ENCODE assay signal across 8 cellular contexts in the genomic region with DNA sequence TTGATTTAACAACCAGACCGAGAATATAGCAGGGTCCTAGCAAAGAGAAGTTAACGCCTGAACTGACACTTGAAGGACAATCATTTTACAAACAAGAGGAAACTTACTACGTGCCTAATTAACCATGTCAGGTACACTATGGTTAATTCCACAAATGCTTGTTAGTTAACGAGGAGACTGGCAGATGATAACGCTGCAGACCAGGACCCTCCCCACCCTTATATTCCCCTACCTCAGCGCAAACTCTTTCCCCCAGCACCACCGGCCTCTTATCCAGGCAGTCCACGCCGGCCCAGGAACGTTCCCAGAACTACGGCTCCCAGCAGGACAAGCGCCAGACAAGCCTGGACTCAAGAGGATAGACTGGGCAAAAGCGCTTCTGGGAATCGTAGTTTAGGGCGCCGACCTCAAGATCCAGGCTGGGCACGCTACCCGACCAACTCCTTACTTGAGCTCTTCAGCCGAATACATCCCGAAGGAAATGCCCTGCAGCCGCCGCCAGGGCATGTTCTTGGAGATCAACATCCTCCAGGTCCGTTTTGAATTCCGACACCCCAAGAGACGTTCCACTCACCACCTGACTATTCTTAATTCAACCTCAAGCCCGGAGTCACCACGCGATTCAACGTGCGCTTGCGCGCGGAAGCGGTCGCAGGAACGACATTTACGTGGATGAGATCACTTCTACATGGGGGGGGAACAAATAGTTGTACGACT. TPM values are rescaled to one million over a fixed set of nuclear protein-coding genes. Genes with fewer than 3 reads are reported as not detected.
A peak's percentile ranks its signal among the peaks of the same experiment; 100 is the strongest.
DNase-seq lines count a peak whose midpoint lies in the region; ATAC-seq and TF ChIP-seq lines count a peak whose summit lies in the region.

A gene (minus strand): TSS at position 635 of the 717 bp plus-strand sequence. CDS start 110 bp downstream, at position 525.

- H3K9me3 Mint-ChIP-seq in activated naive CD8-positive, alpha-beta T cell treated with anti-CD3 and anti-CD28 coated beads for 36 hours, result peaks cover 3% of the 10 kb centered on the region

- intact Hi-C loops in Right ventricle myocardium inferior (cut with DNase I) (loop anchor here (10.0 kb wide), 1 partner anchor 471 kb away; no protein-coding TSS in a partner anchor), ovary (cut with DNase I) (no loop called here)

- H3K4me3 ChIP-seq in GM08714 (ENCODE audit: low read length) (peak within 1 kb of the TSS; percentile 83), SU-DHL-6 (ENCODE audit: insufficient read depth, low read length, poor library complexity, severe bottlenecking) (peak within 1 kb of the TSS; percentile 97), ovary (peak within 1 kb of the TSS; percentile 92), thymus (ENCODE audit: low read length) (peak within 1 kb of the TSS; percentile 64)

- H3K4me1 ChIP-seq in ovary (ENCODE audit: insufficient read depth) (peaks cover 4% of the 10 kb centered on the region), thymus (ENCODE audit: control insufficient read depth, insufficient read depth, low read length) (no peaks in the 10 kb centered on the region)

- DNase-seq in NCI-H1105 (lab: John Stamatoyannopoulos, UW), result peak; percentile 84
- DNase-seq in activated naive CD8-positive, alpha-beta T cell treated with anti-CD3 and anti-CD28 coated beads for 36 hours, result peak; percentile 82
- peak; percentile 92 for DNase-seq in Right ventricle myocardium inferior (ENCODE audit: missing footprints)
- DNase-seq in ovary, result peak; percentile 86 to 91 (median 87)

- peak within 1 kb of the TSS; percentile 91 for H3K9ac ChIP-seq in SU-DHL-6 (ENCODE audit: low read length)

- 0% methylated on average over 38 of the region's 38 CpGs for WGBS in ovary, 3 donors
- WGBS in thymus, result under 1% methylated on average over 38 of the region's 38 CpGs

- peaks cover 10% of the 10 kb centered on the region; the same call in 1 of the 2 replicates for H4K20me1 ChIP-seq in SU-DHL-6 (ENCODE audit: low read depth, low read length)

- no peak for TF ChIP-seq CTCF in SU-DHL-6 (IDR thresholded peaks at IDR 0.05; ENCODE audit: insufficient read depth, low read length, poor library complexity, severe bottlenecking)
- TF ChIP-seq CTCF in ovary (IDR thresholded peaks at IDR 0.05), result peak in 2 of 3 donors; percentile 24 to 43

- H3K27me3 Mint-ChIP-seq in activated naive CD8-positive, alpha-beta T cell treated with anti-CD3 and anti-CD28 coated beads for 36 hours, result no peaks in the 10 kb centered on the region

- no peaks in the 10 kb centered on the region for H3F3A ChIP-seq in SU-DHL-6 (ENCODE audit: insufficient read depth)

- no peaks in the 10 kb centered on the region for H3K9me2 ChIP-seq in SU-DHL-6 (replicated peaks; ENCODE audit: insufficient read depth, low read length)

- TF ChIP-seq POLR2A in ovary (IDR thresholded peaks at IDR 0.05), result no peak

- peak within 1 kb of the TSS; percentile 89 for H3K4me2 ChIP-seq in SU-DHL-6 (ENCODE audit: low read depth, low read length, poor library complexity, severe bottlenecking)

- no peaks in the 10 kb centered on the region for H3K9me3 ChIP-seq in SU-DHL-6 (ENCODE audit: insufficient read depth, low read length)
- no peaks in the 10 kb centered on the region for H3K9me3 ChIP-seq in ovary
- no peaks in the 10 kb centered on the region for H3K9me3 ChIP-seq in thymus (ENCODE audit: control insufficient read depth)

- H2AFZ ChIP-seq in SU-DHL-6 (ENCODE audit: low read depth, low read length, severe bottlenecking), result peak within 1 kb of the TSS; percentile 80

- H3K27ac ChIP-seq in SU-DHL-6 (ENCODE audit: low read depth, low read length), result peak within 1 kb of the TSS; percentile 73
- H3K27ac ChIP-seq in ovary, result peak within 1 kb of the TSS; percentile 67 to 68
- H3K27ac ChIP-seq in thymus (ENCODE audit: low read depth), result peak within 1 kb of the TSS; percentile 64

- no peak for TF ChIP-seq EP300 in ovary (IDR thresholded peaks at IDR 0.05)

- peaks cover 91% of the 10 kb centered on the region for H3K79me2 ChIP-seq in SU-DHL-6 (ENCODE audit: insufficient read depth, low read length)

- peak within 1 kb of the TSS; percentile 99 for H3K27ac Mint-ChIP-seq in activated naive CD8-positive, alpha-beta T cell treated with anti-CD3 and anti-CD28 coated beads for 36 hours

- H3K27me3 ChIP-seq in SU-DHL-6 (ENCODE audit: low read length), result no peaks in the 10 kb centered on the region
- H3K27me3 ChIP-seq in ovary, result no peaks in the 10 kb centered on the region
- H3K27me3 ChIP-seq in thymus (ENCODE audit: control insufficient read depth, insufficient read depth), result no peaks in the 10 kb centered on the region

- peak; percentile 79 for ATAC-seq in HG02642 (IDR thresholded peaks at IDR 0.05; ENCODE audit: poor library complexity, unreplicated experiment)
- peak; percentile 96 for ATAC-seq in Right ventricle myocardium inferior

- H3K36me3 Mint-ChIP-seq in activated naive CD8-positive, alpha-beta T cell treated with anti-CD3 and anti-CD28 coated beads for 36 hours, result peaks cover 46% of the 10 kb centered on the region

- H3K36me3 ChIP-seq in SU-DHL-6 (ENCODE audit: low read length), result peaks cover 29% of the 10 kb centered on the region
- H3K36me3 ChIP-seq in ovary, result no peaks in the 10 kb centered on the region
- H3K36me3 ChIP-seq in thymus (ENCODE audit: control insufficient read depth, insufficient read depth), result peaks cover 1% of the 10 kb centered on the region

- H3K4me1 Mint-ChIP-seq in activated naive CD8-positive, alpha-beta T cell treated with anti-CD3 and anti-CD28 coated beads for 36 hours, result peaks cover 50% of the 10 kb centered on the region

- H3K4me3 Mint-ChIP-seq in activated naive CD8-positive, alpha-beta T cell treated with anti-CD3 and anti-CD28 coated beads for 36 hours, result peak within 1 kb of the TSS; percentile 96

RNA-seq across cellular contexts. Expression of the gene that starts here (rescaled TPM):
- total RNA-seq in activated naive CD8-positive, alpha-beta T cell treated with anti-CD3 and anti-CD28 coated beads for 36 hours, result 10 to 100 TPM; 56.0 to 56.6 TPM
- 12.8 TPM for total RNA-seq in Right ventricle myocardium inferior
- total RNA-seq in ovary, result 10 to 100 TPM; 11.3 to 43.9 (median 28.8) TPM
- polyA plus RNA-seq in ovary, result 10 to 100 TPM in 1 of 2 donors, 1 to 10 TPM in 1; 4.7 to 19.6 TPM
- 3.3 TPM for polyA plus RNA-seq in thymus

Comparison
In these comparisons a context has a peak if more than half of its experiments do, and no peak if none do; other contexts are left out.
1. Peak in every context shown above with its lines: DNase-seq, ATAC-seq, H3K4me3 ChIP-seq and H3K27ac ChIP-seq.